In the genomic region with DNA sequence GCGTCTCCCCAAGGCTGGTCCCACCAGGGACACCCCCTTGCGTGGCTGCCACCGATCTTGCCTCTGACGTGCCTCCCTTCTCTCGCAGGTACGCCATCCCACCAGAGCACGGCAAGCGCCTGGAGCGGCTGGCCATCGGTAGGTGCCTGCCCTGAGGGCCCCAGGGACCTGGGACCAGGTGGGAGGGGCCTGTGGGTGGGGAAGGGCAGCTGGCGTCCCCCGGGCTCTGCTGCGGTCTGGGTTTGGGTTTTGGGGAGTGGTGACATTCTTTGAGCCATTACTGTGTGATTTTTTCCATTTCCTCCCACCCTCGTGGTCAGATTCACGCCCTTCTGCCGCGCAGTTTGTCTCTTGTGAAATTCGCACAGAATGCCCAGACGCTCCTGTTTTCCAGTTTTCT, we compare ENCODE assay signal across 20 cellular contexts.
"Had no signal": no experiment of that assay in that cellular context is flagged by ENCODE, and none has a peak within 500 bp of the region (broad histone marks: within the 10 kb centered on the region; RNA-seq: fewer than 3 reads in every experiment).

No MANE protein-coding gene starts in this region.

- H3K9me3 Mint-ChIP-seq: activated naive CD4-positive, alpha-beta T cell treated with anti-CD3 and anti-CD28 coated beads for 36 hours; naive thymus-derived CD8-positive, alpha-beta T cell had no signal

- H3K4me3 ChIP-seq: esophagus muscularis mucosa, gastroesophageal sphincter, heart right ventricle, smooth muscle cell, thoracic aorta, upper lobe of right lung had no signal

- H3K4me3 Mint-ChIP-seq: activated naive CD4-positive, alpha-beta T cell treated with anti-CD3 and anti-CD28 coated beads for 36 hours had no signal

- H3K4me2 ChIP-seq: smooth muscle cell had no signal

- FAIRE-seq: endothelial cell of umbilical vein had no signal

- H3K27me3 Mint-ChIP-seq: naive thymus-derived CD8-positive, alpha-beta T cell had no signal

- H3K9me3 ChIP-seq: esophagus muscularis mucosa, gastroesophageal sphincter, heart right ventricle, thoracic aorta, upper lobe of right lung had no signal

- DNase-seq: activated CD4-positive, alpha-beta T cell treated with anti-CD3 and anti-CD28 coated beads, Interleukin-2, amount 50 U/mL, for 4 hours; activated naive CD4-positive, alpha-beta T cell treated with anti-CD3 and anti-CD28 coated beads for 36 hours; activated T-cell treated with anti-CD3 and anti-CD28 coated beads, Interleukin-2, amount 50 U/mL, for 1 hour; aorta; effector CD4-positive, alpha-beta T cell; heart right ventricle; kidney glomerular epithelial cell; left ventricle myocardium superior; naive thymus-derived CD8-positive, alpha-beta T cell; nucleus accumbens; stimulated activated CD4-positive, alpha-beta T cell treated with anti-CD3 and anti-CD28 coated beads, Interleukin-4, amount 100 ng/mL, for 1 hour; SW 1271; T-helper 2 cell; upper lobe of right lung had no signal

- H3K27ac ChIP-seq: esophagus muscularis mucosa, gastroesophageal sphincter, heart right ventricle, thoracic aorta, upper lobe of right lung, VCaP had no signal

- H3K27ac Mint-ChIP-seq: activated naive CD4-positive, alpha-beta T cell treated with anti-CD3 and anti-CD28 coated beads for 36 hours; naive thymus-derived CD8-positive, alpha-beta T cell had no signal

- H3K27me3 ChIP-seq: esophagus muscularis mucosa, gastroesophageal sphincter, heart right ventricle, upper lobe of right lung had no signal
